ENCODE assay signal across 22 cellular contexts in the genomic region with DNA sequence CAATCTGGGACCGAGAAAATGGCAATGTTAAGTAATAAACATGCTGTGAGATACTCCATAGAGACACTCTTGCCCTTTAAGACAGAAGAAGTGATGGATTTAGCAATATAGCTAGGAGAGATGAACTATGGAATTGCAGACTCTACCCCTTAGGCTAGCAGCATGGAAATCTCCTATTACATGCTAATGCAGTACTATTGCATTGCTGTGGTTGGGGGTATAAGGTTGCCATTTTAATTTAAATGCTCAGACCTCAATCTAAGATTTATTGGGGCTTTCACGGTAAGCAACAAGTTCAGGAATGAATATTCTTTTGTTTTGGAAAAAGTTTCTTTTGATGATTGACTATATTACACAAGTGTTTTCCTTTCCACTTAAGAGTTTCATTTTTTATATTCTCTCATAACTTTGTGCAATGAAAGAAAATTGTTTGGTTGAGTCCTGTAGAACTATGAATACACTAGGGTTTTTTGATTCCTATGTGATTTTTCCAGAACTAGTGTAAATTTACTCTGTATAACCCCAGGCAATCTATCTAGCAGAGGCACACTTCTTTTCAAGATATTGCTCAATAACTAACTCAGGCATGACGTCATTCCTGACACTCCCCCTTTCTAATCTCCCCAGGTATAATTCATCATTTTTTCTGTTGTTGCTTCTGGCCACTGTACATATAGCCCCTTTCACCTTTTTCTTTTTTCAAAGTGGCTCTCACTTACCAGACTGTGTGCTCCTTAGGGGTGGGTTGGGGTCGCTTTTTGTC.
"Had no signal": no experiment of that assay in that cellular context is flagged by ENCODE, and none has a peak within 500 bp of the region (broad histone marks: within the 10 kb centered on the region; RNA-seq: fewer than 3 reads in every experiment).

No MANE protein-coding gene starts in this region.

- H3K9me3 Mint-ChIP-seq: memory B cell had no signal

- H3K4me1 ChIP-seq: ascending aorta, colonic mucosa, esophagus squamous epithelium, gastroesophageal sphincter, heart left ventricle, pancreas, psoas muscle, upper lobe of left lung had no signal

- H3K4me3 Mint-ChIP-seq: activated naive CD4-positive, alpha-beta T cell treated with anti-CD3 and anti-CD28 coated beads, Interleukin-2, amount 50 U/mL, for 24 hours; memory B cell; nephron had no signal

- H3K27ac ChIP-seq: ascending aorta, brain microvascular endothelial cell, colonic mucosa, esophagus squamous epithelium, gastroesophageal sphincter, heart left ventricle, pancreas, psoas muscle, upper lobe of left lung had no signal

- ATAC-seq: gastroesophageal sphincter; heart left ventricle; pancreas; psoas muscle; right cardiac atrium; stimulated activated naive CD8-positive, alpha-beta T cell treated with anti-CD3 and anti-CD28 coated beads, Interleukin-15, Interleukin-2, amounts not matched to agents 100 U/mL and 50 U/mL, for 24 hours had no signal

- H3K36me3 Mint-ChIP-seq: activated naive CD4-positive, alpha-beta T cell treated with anti-CD3 and anti-CD28 coated beads, Interleukin-2, amount 50 U/mL, for 24 hours; memory B cell had no signal

- H3K27me3 ChIP-seq: ascending aorta, brain microvascular endothelial cell, colonic mucosa, esophagus squamous epithelium, gastroesophageal sphincter, heart left ventricle, pancreas, upper lobe of left lung had no signal

- H3K27me3 Mint-ChIP-seq: activated naive CD4-positive, alpha-beta T cell treated with anti-CD3 and anti-CD28 coated beads, Interleukin-2, amount 50 U/mL, for 24 hours had no signal

- H3K27ac Mint-ChIP-seq: activated naive CD4-positive, alpha-beta T cell treated with anti-CD3 and anti-CD28 coated beads, Interleukin-2, amount 50 U/mL, for 24 hours; memory B cell; nephron had no signal

- DNase-seq: activated CD4-positive, alpha-beta T cell treated with anti-CD3 and anti-CD28 coated beads for 1 hour; activated CD4-positive, alpha-beta T cell treated with anti-CD3 and anti-CD28 coated beads, Interleukin-2, amount 50 U/mL, for 1 hour; activated gamma-delta T cell treated with Interleukin-2 at 50 U/mL for 16 hours; activated T-cell treated with anti-CD3 and anti-CD28 coated beads, Interleukin-2, amount 50 U/mL, for 1 hour; brain microvascular endothelial cell; colonic mucosa; esophagus squamous epithelium; heart left ventricle; pancreas; psoas muscle; right cardiac atrium; stimulated activated CD4-positive, alpha-beta T cell treated with anti-CD3 and anti-CD28 coated beads, Interleukin-12 subunit alpha, Interleukin-12 subunit beta, amount 100 ng/mL, for 4 hours; stimulated activated CD4-positive, alpha-beta T cell treated with anti-CD3 and anti-CD28 coated beads, Interleukin-4, amount 100 ng/mL, for 4 hours; stimulated activated naive CD8-positive, alpha-beta T cell treated with anti-CD3 and anti-CD28 coated beads, Interleukin-15, Interleukin-2, amounts not matched to agents 100 U/mL and 50 U/mL, for 24 hours; T-helper 9 cell; upper lobe of left lung had no signal

- H3K4me1 Mint-ChIP-seq: activated naive CD4-positive, alpha-beta T cell treated with anti-CD3 and anti-CD28 coated beads, Interleukin-2, amount 50 U/mL, for 24 hours; memory B cell; nephron had no signal

- FAIRE-seq: islet of Langerhans, pancreas had no signal
